In genomic region chr6:112007254-112007653, GRCh38 we compare ENCODE assay signal across 1 cellular context.
TF ChIP-seq lines count a peak whose summit lies in the region.

No MANE protein-coding gene starts in this region.

TF ChIP-seq in SK-N-SH treated with all-trans-retinoic acid at 6 μM for 48 hours, 23 proteins besides CTCF, POLR2A, EP300 and RAD21 (continued from another document):
- TF ChIP-seq, protein P1, sequence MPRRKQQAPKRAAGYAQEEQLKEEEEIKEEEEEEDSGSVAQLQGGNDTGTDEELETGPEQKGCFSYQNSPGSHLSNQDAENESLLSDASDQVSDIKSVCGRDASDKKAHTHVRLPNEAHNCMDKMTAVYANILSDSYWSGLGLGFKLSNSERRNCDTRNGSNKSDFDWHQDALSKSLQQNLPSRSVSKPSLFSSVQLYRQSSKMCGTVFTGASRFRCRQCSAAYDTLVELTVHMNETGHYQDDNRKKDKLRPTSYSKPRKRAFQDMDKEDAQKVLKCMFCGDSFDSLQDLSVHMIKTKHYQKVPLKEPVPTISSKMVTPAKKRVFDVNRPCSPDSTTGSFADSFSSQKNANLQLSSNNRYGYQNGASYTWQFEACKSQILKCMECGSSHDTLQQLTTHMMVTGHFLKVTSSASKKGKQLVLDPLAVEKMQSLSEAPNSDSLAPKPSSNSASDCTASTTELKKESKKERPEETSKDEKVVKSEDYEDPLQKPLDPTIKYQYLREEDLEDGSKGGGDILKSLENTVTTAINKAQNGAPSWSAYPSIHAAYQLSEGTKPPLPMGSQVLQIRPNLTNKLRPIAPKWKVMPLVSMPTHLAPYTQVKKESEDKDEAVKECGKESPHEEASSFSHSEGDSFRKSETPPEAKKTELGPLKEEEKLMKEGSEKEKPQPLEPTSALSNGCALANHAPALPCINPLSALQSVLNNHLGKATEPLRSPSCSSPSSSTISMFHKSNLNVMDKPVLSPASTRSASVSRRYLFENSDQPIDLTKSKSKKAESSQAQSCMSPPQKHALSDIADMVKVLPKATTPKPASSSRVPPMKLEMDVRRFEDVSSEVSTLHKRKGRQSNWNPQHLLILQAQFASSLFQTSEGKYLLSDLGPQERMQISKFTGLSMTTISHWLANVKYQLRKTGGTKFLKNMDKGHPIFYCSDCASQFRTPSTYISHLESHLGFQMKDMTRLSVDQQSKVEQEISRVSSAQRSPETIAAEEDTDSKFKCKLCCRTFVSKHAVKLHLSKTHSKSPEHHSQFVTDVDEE (CRISPR knock-in tag; IDR thresholded peaks at IDR 0.05), result no peak
- TF ChIP-seq PPARA (CRISPR knock-in tag; IDR thresholded peaks at IDR 0.05; ENCODE audit: borderline replicate concordance) (no peak), SNAI2 (CRISPR knock-in tag; IDR thresholded peaks at IDR 0.05) (no peak), BACH2 (CRISPR knock-in tag; IDR thresholded peaks at IDR 0.05; ENCODE audit: borderline replicate concordance) (no peak), ZFP30 (CRISPR knock-in tag; IDR thresholded peaks at IDR 0.05) (no peak), OSR1 (CRISPR knock-in tag; IDR thresholded peaks at IDR 0.05) (no peak), RARB (CRISPR knock-in tag; IDR thresholded peaks at IDR 0.05) (no peak), ESRRG (CRISPR knock-in tag; IDR thresholded peaks at IDR 0.05) (no peak), ARNTL (CRISPR knock-in tag; IDR thresholded peaks at IDR 0.05; ENCODE audit: borderline replicate concordance, low read depth) (no peak), ZNF70 (CRISPR knock-in tag; IDR thresholded peaks at IDR 0.05) (no peak), ZNF8 (CRISPR knock-in tag; IDR thresholded peaks at IDR 0.05) (no peak), TOX (CRISPR knock-in tag; IDR thresholded peaks at IDR 0.05; ENCODE audit: borderline replicate concordance) (no peak), GLIS3 (CRISPR knock-in tag; IDR thresholded peaks at IDR 0.05) (no peak)
- TF ChIP-seq, protein P2, sequence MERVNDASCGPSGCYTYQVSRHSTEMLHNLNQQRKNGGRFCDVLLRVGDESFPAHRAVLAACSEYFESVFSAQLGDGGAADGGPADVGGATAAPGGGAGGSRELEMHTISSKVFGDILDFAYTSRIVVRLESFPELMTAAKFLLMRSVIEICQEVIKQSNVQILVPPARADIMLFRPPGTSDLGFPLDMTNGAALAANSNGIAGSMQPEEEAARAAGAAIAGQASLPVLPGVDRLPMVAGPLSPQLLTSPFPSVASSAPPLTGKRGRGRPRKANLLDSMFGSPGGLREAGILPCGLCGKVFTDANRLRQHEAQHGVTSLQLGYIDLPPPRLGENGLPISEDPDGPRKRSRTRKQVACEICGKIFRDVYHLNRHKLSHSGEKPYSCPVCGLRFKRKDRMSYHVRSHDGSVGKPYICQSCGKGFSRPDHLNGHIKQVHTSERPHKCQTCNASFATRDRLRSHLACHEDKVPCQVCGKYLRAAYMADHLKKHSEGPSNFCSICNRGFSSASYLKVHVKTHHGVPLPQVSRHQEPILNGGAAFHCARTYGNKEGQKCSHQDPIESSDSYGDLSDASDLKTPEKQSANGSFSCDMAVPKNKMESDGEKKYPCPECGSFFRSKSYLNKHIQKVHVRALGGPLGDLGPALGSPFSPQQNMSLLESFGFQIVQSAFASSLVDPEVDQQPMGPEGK (CRISPR knock-in tag; IDR thresholded peaks at IDR 0.05; ENCODE audit: borderline replicate concordance), result no peak
- TF ChIP-seq, protein P3, sequence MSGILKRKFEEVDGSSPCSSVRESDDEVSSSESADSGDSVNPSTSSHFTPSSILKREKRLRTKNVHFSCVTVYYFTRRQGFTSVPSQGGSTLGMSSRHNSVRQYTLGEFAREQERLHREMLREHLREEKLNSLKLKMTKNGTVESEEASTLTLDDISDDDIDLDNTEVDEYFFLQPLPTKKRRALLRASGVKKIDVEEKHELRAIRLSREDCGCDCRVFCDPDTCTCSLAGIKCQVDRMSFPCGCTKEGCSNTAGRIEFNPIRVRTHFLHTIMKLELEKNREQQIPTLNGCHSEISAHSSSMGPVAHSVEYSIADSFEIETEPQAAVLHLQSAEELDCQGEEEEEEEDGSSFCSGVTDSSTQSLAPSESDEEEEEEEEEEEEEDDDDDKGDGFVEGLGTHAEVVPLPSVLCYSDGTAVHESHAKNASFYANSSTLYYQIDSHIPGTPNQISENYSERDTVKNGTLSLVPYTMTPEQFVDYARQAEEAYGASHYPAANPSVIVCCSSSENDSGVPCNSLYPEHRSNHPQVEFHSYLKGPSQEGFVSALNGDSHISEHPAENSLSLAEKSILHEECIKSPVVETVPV (CRISPR knock-in tag; IDR thresholded peaks at IDR 0.05), result no peak
